In genomic region chr2:23435250-23436035, GRCh38 we compare ENCODE assay signal across 20 cellular contexts. TPM values are rescaled to one million over a fixed set of nuclear protein-coding genes. Genes with fewer than 3 reads are reported as not detected.
DNase-seq lines count a peak whose midpoint lies in the region; ATAC-seq and TF ChIP-seq lines count a peak whose summit lies in the region.
"Had no signal": no experiment of that assay in that cellular context is flagged by ENCODE, and none has a peak within 500 bp of the region (broad histone marks: within the 10 kb centered on the region; RNA-seq: fewer than 3 reads in every experiment).

No MANE protein-coding gene starts in this region.

- no peak overlapping the region for H3K4me3 ChIP-seq in muscle layer of colon (ENCODE audit: low read depth in 1 of 2, low read length in 2 of 2)
- H3K4me3 ChIP-seq in stomach: no peak overlapping the region
- no peak overlapping the region for H3K4me3 ChIP-seq in esophagus squamous epithelium
- H3K4me3 ChIP-seq: ascending aorta had no signal

- POLR2A ChIA-PET in HEK293T (lab: Yijun Ruan, JAX): no interaction called here

- TF ChIP-seq POLR2A in stomach (IDR thresholded peaks at IDR 0.05) (no peak), esophagus squamous epithelium (IDR thresholded peaks at IDR 0.05) (no peak)

- peak overlapping the region; percentile 51 for H3K27ac Mint-ChIP-seq in HFFc6
- H3K27ac Mint-ChIP-seq in brain: peak overlapping the region in 3 of 5 experiments; percentile 12 to 68 (median 55)
- H3K27ac Mint-ChIP-seq: activated naive CD4-positive, alpha-beta T cell treated with anti-CD3 and anti-CD28 coated beads, Interleukin-2, amount 50 U/mL, for 72 hours; CD4-positive, alpha-beta memory T cell had no signal

- H3K9me3 ChIP-seq in muscle layer of colon (ENCODE audit: low read length): no peaks in the 10 kb centered on the region
- no peaks in the 10 kb centered on the region for H3K9me3 ChIP-seq in stomach
- no peaks in the 10 kb centered on the region for H3K9me3 ChIP-seq in esophagus squamous epithelium
- H3K9me3 ChIP-seq: ascending aorta had no signal

- H3K27me3 Mint-ChIP-seq in HFFc6 (ENCODE audit: insufficient read depth) (peaks cover 1% of the 10 kb centered on the region), brain (no peaks in the 10 kb centered on the region)

- no peak for TF ChIP-seq EP300 in stomach (IDR thresholded peaks at IDR 0.05)

- peaks cover 39% of the 10 kb centered on the region for H3K4me1 Mint-ChIP-seq in HFFc6 (ENCODE audit: low read depth)
- peaks cover 45% of the 10 kb centered on the region for H3K4me1 Mint-ChIP-seq in brain
- H3K4me1 Mint-ChIP-seq: central memory CD8-positive, alpha-beta T cell had no signal

- no peak for ATAC-seq in HG03159 (IDR thresholded peaks at IDR 0.05; ENCODE audit: unreplicated experiment)

- intact Hi-C loops in stomach (cut with DNase I; ENCODE audit: low total_unique reads): no loop called here
- intact Hi-C loops in esophagus squamous epithelium (cut with DNase I): no loop called here

- H3K9me3 Mint-ChIP-seq in HFFc6 (no peaks in the 10 kb centered on the region), brain (peaks cover 3 to 16% (median 10%) of the 10 kb centered on the region in 5 experiments)
- H3K9me3 Mint-ChIP-seq: activated naive CD4-positive, alpha-beta T cell treated with anti-CD3 and anti-CD28 coated beads, Interleukin-2, amount 50 U/mL, for 72 hours; central memory CD8-positive, alpha-beta T cell had no signal

- peak overlapping the region; percentile 40 for H3K9ac ChIP-seq in muscle layer of colon (ENCODE audit: low read length)
- H3K9ac ChIP-seq: parathyroid adenoma had no signal

- H3K36me3 ChIP-seq in muscle layer of colon (ENCODE audit: insufficient read depth, low read length) (no peaks in the 10 kb centered on the region), stomach (no peaks in the 10 kb centered on the region), esophagus squamous epithelium (no peaks in the 10 kb centered on the region)
- H3K36me3 ChIP-seq: ascending aorta had no signal

- no peaks in the 10 kb centered on the region; the same call in 1 of the 2 replicates for H3K36me3 Mint-ChIP-seq in HFFc6 (ENCODE audit: low read depth)
- no peaks in the 10 kb centered on the region for H3K36me3 Mint-ChIP-seq in brain
- H3K36me3 Mint-ChIP-seq: activated naive CD4-positive, alpha-beta T cell treated with anti-CD3 and anti-CD28 coated beads, Interleukin-2, amount 50 U/mL, for 72 hours; CD4-positive, alpha-beta memory T cell; naive thymus-derived CD8-positive, alpha-beta T cell had no signal

- CTCF ChIA-PET in HEK293T (lab: Yijun Ruan, JAX): interaction anchor here (1.2 kb wide), 1 partner anchor 40 kb away, joined by 3 read pairs; no protein-coding TSS in a partner anchor

- WGBS in stomach, 5 donors: 81 to 88% (median 86%) methylated on average over 9 of the region's 9 CpGs
- 68 to 78% methylated on average over 9 of the region's 9 CpGs for WGBS in esophagus squamous epithelium, 2 donors

- H3K4me1 ChIP-seq in muscle layer of colon (ENCODE audit: insufficient read depth, low read length): peaks cover 53% of the 10 kb centered on the region
- H3K4me1 ChIP-seq in stomach: peaks cover 0 to 28% (median 5%) of the 10 kb centered on the region in 4 donors
- peaks cover 0 to 24% (median 8%) of the 10 kb centered on the region in 3 donors for H3K4me1 ChIP-seq in esophagus squamous epithelium
- H3K4me1 ChIP-seq: parathyroid adenoma had no signal

- no peaks in the 10 kb centered on the region for H3K27me3 ChIP-seq in muscle layer of colon (ENCODE audit: control insufficient read depth in 1 of 2, insufficient read depth in 2 of 2, low read length in 2 of 2)
- no peaks in the 10 kb centered on the region for H3K27me3 ChIP-seq in stomach
- H3K27me3 ChIP-seq in esophagus squamous epithelium: no peaks in the 10 kb centered on the region
- H3K27me3 ChIP-seq: ascending aorta, dorsolateral prefrontal cortex had no signal

- H3K27ac ChIP-seq in muscle layer of colon (ENCODE audit: low read depth, low read length): peak overlapping the region; percentile 89
- peak overlapping the region in 3 of 5 donors; percentile 40 to 84 (median 48) for H3K27ac ChIP-seq in stomach
- H3K27ac ChIP-seq in esophagus squamous epithelium: no peak overlapping the region
- H3K27ac ChIP-seq: ascending aorta, dorsolateral prefrontal cortex, foreskin keratinocyte, parathyroid adenoma had no signal

- no peak for TF ChIP-seq CTCF in HFFc6 (IDR thresholded peaks at IDR 0.05)
- TF ChIP-seq CTCF in brain (conservative IDR thresholded peaks at IDR 0.05): no peak
- no peak for TF ChIP-seq CTCF in stomach (IDR thresholded peaks at IDR 0.05)
- no peak for TF ChIP-seq CTCF in esophagus squamous epithelium (IDR thresholded peaks at IDR 0.05)

- DNase-seq in HFFc6: no peak
- DNase-seq in stomach: peak; percentile 3
- DNase-seq in H4 (ENCODE audit: low spot score): no peak
- no peak for DNase-seq in HEK293T (ENCODE audit: extremely low spot score)
- no peak for DNase-seq in esophagus squamous epithelium (lab: John Stamatoyannopoulos, UW)
- DNase-seq: CD4-positive, alpha-beta memory T cell; GF-D8; Karpas-422; naive thymus-derived CD8-positive, alpha-beta T cell; NCI-H1694 treated with DMSO at 0.1 percent for 48 hours; SW 1271 had no signal

- H3K4me3 Mint-ChIP-seq in HFFc6 (no peak overlapping the region), brain (peak overlapping the region in 1 of 5 experiments; percentile 13)
- H3K4me3 Mint-ChIP-seq: central memory CD8-positive, alpha-beta T cell had no signal

TF ChIP-seq in HEK293T, 16 proteins besides CTCF, POLR2A, EP300 and RAD21:
- no peak for TF ChIP-seq PKNOX1 (IDR thresholded peaks at IDR 0.05)
- no peak for TF ChIP-seq FOXA1 (IDR thresholded peaks at IDR 0.05)
- TF ChIP-seq HDGF (IDR thresholded peaks at IDR 0.05; ENCODE audit: borderline replicate concordance): no peak
- TF ChIP-seq TARDBP (IDR thresholded peaks at IDR 0.05): no peak
- TF ChIP-seq ZNF384 (IDR thresholded peaks at IDR 0.05): no peak
- TF ChIP-seq SP1 (IDR thresholded peaks at IDR 0.05): no peak
- TF ChIP-seq L3MBTL2 (conservative IDR thresholded peaks at IDR 0.05): no peak
- no peak for TF ChIP-seq BHLHE40 (IDR thresholded peaks at IDR 0.05; ENCODE audit: borderline replicate concordance)
- TF ChIP-seq FOXM1 (IDR thresholded peaks at IDR 0.05; ENCODE audit: borderline replicate concordance): no peak

RNA-seq across cellular contexts. Expression of gene KLHL29, which starts 50.5 kb away (rescaled TPM):
- 1 to 10 TPM; 7.4 to 9.7 (median 8.6) TPM for total RNA-seq in HFFc6 (2021; fragmentation: NEBNext Ultra II Directional; extraction: Animal tissue kit (Norgen Biotek cat#: 25700))
- polyA plus RNA-seq in brain (ENCODE audit: insufficient read depth, low read depth, low replicate concordance): 10.8 TPM
- 1 to 10 TPM in 4 of 5 donors, under 1 TPM in 1; under 0.01 to 6.6 (median 1.4) TPM for total RNA-seq in stomach
- 1 to 10 TPM in 2 of 3 donors, under 1 TPM in 1; 0.31 to 3.0 (median 1.2) TPM for polyA plus RNA-seq in stomach
- total RNA-seq in H4 (2014; rRNA removed; shearing (Covaris generic)): 1.8 and 2.1 TPM in 2 replicates
- total RNA-seq in esophagus squamous epithelium: 10 to 100 TPM in 1 of 4 donors, 1 to 10 TPM in 3; 3.4 to 11.8 (median 5.9) TPM

Comparison
In these comparisons a context has a peak if more than half of its experiments do, and no peak if none do; other contexts are left out.
1. H3K27ac ChIP-seq: peak in muscle layer of colon (single experiment) and stomach (3 of 5); none in esophagus squamous epithelium (0 of 4).